In genomic region chr6:13157293-13157692, GRCh38 we compare ENCODE assay signal across 27 cellular contexts.
"Had no signal": no experiment of that assay in that cellular context is flagged by ENCODE, and none has a peak within 500 bp of the region (broad histone marks: within the 10 kb centered on the region; RNA-seq: fewer than 3 reads in every experiment).

No MANE protein-coding gene starts in this region.

- ATAC-seq: activated T-cell treated with anti-CD3 and anti-CD28 coated beads, Interleukin-2, amount 50 U/mL, for 72 hours; effector memory CD8-positive, alpha-beta T cell; foreskin keratinocyte; gastrocnemius medialis; WTC11 had no signal

- H3K27me3 ChIP-seq: brain microvascular endothelial cell, esophagus muscularis mucosa, gastrocnemius medialis had no signal

- H3K27ac ChIP-seq: brain microvascular endothelial cell, coronary artery, esophagus muscularis mucosa, foreskin keratinocyte, gastrocnemius medialis had no signal

- H3K9me3 Mint-ChIP-seq: activated CD4-positive, alpha-beta memory T cell treated with anti-CD3 and anti-CD28 coated beads, Interleukin-2, amount 10 ng/mL, durations not matched to agents 7 days and 5 days; activated CD4-positive, alpha-beta T cell treated with anti-CD3 and anti-CD28 coated beads, Interleukin-2, amount 10 ng/mL, durations not matched to agents 7 days and 5 days; activated T-cell treated with anti-CD3 and anti-CD28 coated beads, Interleukin-2, amount 50 U/mL, for 24 hours; activated T-cell treated with anti-CD3 and anti-CD28 coated beads, Interleukin-2, amount 50 U/mL, for 72 hours; central memory CD8-positive, alpha-beta T cell; effector memory CD8-positive, alpha-beta T cell; WTC11 had no signal

- H3K9me3 ChIP-seq: esophagus muscularis mucosa, gastrocnemius medialis had no signal

- H3K36me3 ChIP-seq: brain microvascular endothelial cell, gastrocnemius medialis had no signal

- H3K4me1 ChIP-seq: esophagus muscularis mucosa, foreskin keratinocyte, gastrocnemius medialis had no signal

- DNase-seq: activated CD4-positive, alpha-beta memory T cell treated with anti-CD3 and anti-CD28 coated beads, Interleukin-2, amount 10 ng/mL, durations not matched to agents 7 days and 5 days; activated CD4-positive, alpha-beta T cell treated with anti-CD3 and anti-CD28 coated beads for 1 hour; activated CD4-positive, alpha-beta T cell treated with anti-CD3 and anti-CD28 coated beads for 4 hours; activated CD4-positive, alpha-beta T cell treated with anti-CD3 and anti-CD28 coated beads, Interleukin-2, amount 10 ng/mL, durations not matched to agents 7 days and 5 days; activated CD4-positive, alpha-beta T cell treated with anti-CD3 and anti-CD28 coated beads, Interleukin-2, amount 50 U/mL, for 4 hours; activated CD8-positive, alpha-beta memory T cell treated with anti-CD3 and anti-CD28 coated beads, Interleukin-2, amount 50 U/mL, for 48 hours; activated gamma-delta T cell; activated naive CD4-positive, alpha-beta T cell treated with anti-CD3 and anti-CD28 coated beads, Interleukin-2, amount 50 U/mL, for 16 hours; activated naive CD4-positive, alpha-beta T cell treated with Interleukin-2 at 50 U/mL for 16 hours; activated T-cell treated with anti-CD3 and anti-CD28 coated beads for 4 hours; activated T-cell treated with anti-CD3 and anti-CD28 coated beads, Interleukin-2, amount 50 U/mL, for 24 hours; activated T-cell treated with anti-CD3 and anti-CD28 coated beads, Interleukin-2, amount 50 U/mL, for 72 hours; amniotic stem cell; anterior cingulate cortex; brain microvascular endothelial cell; dermis blood vessel endothelial cell; effector CD4-positive, alpha-beta T cell; effector memory CD8-positive, alpha-beta T cell; erythroblast; foreskin keratinocyte; gastrocnemius medialis; T-helper 2 cell had no signal

- H3K4me3 Mint-ChIP-seq: activated CD4-positive, alpha-beta memory T cell treated with anti-CD3 and anti-CD28 coated beads, Interleukin-2, amount 10 ng/mL, durations not matched to agents 7 days and 5 days; activated CD4-positive, alpha-beta T cell treated with anti-CD3 and anti-CD28 coated beads, Interleukin-2, amount 10 ng/mL, durations not matched to agents 7 days and 5 days; activated naive CD8-positive, alpha-beta T cell; activated T-cell treated with anti-CD3 and anti-CD28 coated beads, Interleukin-2, amount 50 U/mL, for 24 hours; activated T-cell treated with anti-CD3 and anti-CD28 coated beads, Interleukin-2, amount 50 U/mL, for 72 hours; central memory CD8-positive, alpha-beta T cell; effector memory CD8-positive, alpha-beta T cell; WTC11 had no signal

- H3K36me3 Mint-ChIP-seq: activated naive CD8-positive, alpha-beta T cell; WTC11 had no signal

- H3K27ac Mint-ChIP-seq: activated CD4-positive, alpha-beta memory T cell treated with anti-CD3 and anti-CD28 coated beads, Interleukin-2, amount 10 ng/mL, durations not matched to agents 7 days and 5 days; activated CD4-positive, alpha-beta T cell treated with anti-CD3 and anti-CD28 coated beads, Interleukin-2, amount 10 ng/mL, durations not matched to agents 7 days and 5 days; activated naive CD8-positive, alpha-beta T cell; activated T-cell treated with anti-CD3 and anti-CD28 coated beads, Interleukin-2, amount 50 U/mL, for 24 hours; activated T-cell treated with anti-CD3 and anti-CD28 coated beads, Interleukin-2, amount 50 U/mL, for 72 hours; effector memory CD8-positive, alpha-beta T cell; WTC11 had no signal

- H3K4me1 Mint-ChIP-seq: activated CD4-positive, alpha-beta memory T cell treated with anti-CD3 and anti-CD28 coated beads, Interleukin-2, amount 10 ng/mL, durations not matched to agents 7 days and 5 days; activated CD4-positive, alpha-beta T cell treated with anti-CD3 and anti-CD28 coated beads, Interleukin-2, amount 10 ng/mL, durations not matched to agents 7 days and 5 days; central memory CD8-positive, alpha-beta T cell had no signal

- H3K4me3 ChIP-seq: coronary artery, esophagus muscularis mucosa, gastrocnemius medialis had no signal
